ENCODE assay signal across 26 cellular contexts in genomic region chr4:1703880-1704279, GRCh38. TPM values are rescaled to one million over a fixed set of nuclear protein-coding genes. Genes with fewer than 3 reads are reported as not detected.
DNase-seq lines count a peak whose midpoint lies in the region; ATAC-seq and TF ChIP-seq lines count a peak whose summit lies in the region.
"Had no signal": no experiment of that assay in that cellular context is flagged by ENCODE, and none has a peak within 500 bp of the region (broad histone marks: within the 10 kb centered on the region; RNA-seq: fewer than 3 reads in every experiment).

No MANE protein-coding gene starts in this region.

- intact Hi-C loops in sigmoid colon (cut with DNase I) = no loop called here
- intact Hi-C loops in transverse colon (cut with DNase I; ENCODE audit: low total_unique reads) = no loop called here

- no peak for DNase-seq in activated T-cell treated with anti-CD3 and anti-CD28 coated beads, Interleukin-2, amount 50 U/mL, for 24 hours
- DNase-seq in activated T-cell treated with anti-CD3 and anti-CD28 coated beads, Interleukin-2, amount 50 U/mL, for 48 hours = no peak
- DNase-seq in activated naive CD8-positive, alpha-beta T cell treated with anti-CD3 and anti-CD28 coated beads, Interleukin-2, amount 50 U/mL, for 24 hours = no peak
- DNase-seq in sigmoid colon (peak; percentile 40), transverse colon (no peak)
- no peak for DNase-seq in natural killer cell treated with Interleukin-12 subunit alpha and Interleukin-12 subunit beta and Interleukin-15 and Interleukin-18, amount 100 ng/mL, for 72 hours (ENCODE audit: low spot score)
- DNase-seq: CD8-positive, alpha-beta memory T cell; DMS 273 treated with DMSO at 0.1 percent for 48 hours; DMS79; EL; GDM1; HCEC 1CT; IMR-90; NCI-H1048; NCI-H1417; NCI-H1694; NCI-H2029 treated with DMSO at 0.1 percent for 48 hours; NCI-H2227 treated with DMSO at 0.1 percent for 48 hours; NCI-H526 treated with DMSO at 0.1 percent for 48 hours; Peyer's patch; SHP77 treated with DMSO at 0.1 percent for 48 hours had no signal

- H3K36me3 Mint-ChIP-seq in activated T-cell treated with anti-CD3 and anti-CD28 coated beads, Interleukin-2, amount 50 U/mL, for 24 hours (ENCODE audit: low read depth) = peaks cover 94% of the 10 kb centered on the region
- H3K36me3 Mint-ChIP-seq in activated naive CD8-positive, alpha-beta T cell treated with anti-CD3 and anti-CD28 coated beads, Interleukin-2, amount 50 U/mL, for 24 hours (ENCODE audit: low read depth) = peaks cover 75% of the 10 kb centered on the region
- peaks cover 18% of the 10 kb centered on the region for H3K36me3 Mint-ChIP-seq in natural killer cell treated with Interleukin-12 subunit alpha and Interleukin-12 subunit beta and Interleukin-15 and Interleukin-18, amount 100 ng/mL, for 72 hours

- H3K9me3 ChIP-seq in sigmoid colon (no peaks in the 10 kb centered on the region), transverse colon (no peaks in the 10 kb centered on the region)
- H3K9me3 ChIP-seq: Peyer's patch had no signal

- no peak overlapping the region for H3K4me3 ChIP-seq in sigmoid colon
- H3K4me3 ChIP-seq in transverse colon = no peak overlapping the region
- H3K4me3 ChIP-seq: GM12878, Peyer's patch had no signal

- H3K27ac ChIP-seq in sigmoid colon (no peak overlapping the region), transverse colon (no peak overlapping the region)
- H3K27ac ChIP-seq: C4-2B, KMS-11, Peyer's patch had no signal

- H3K36me3 ChIP-seq in sigmoid colon (peaks cover 1 to 50% (median 23%) of the 10 kb centered on the region in 4 donors), transverse colon (peaks cover 0 to 16% (median 5%) of the 10 kb centered on the region in 4 donors)

- TF ChIP-seq POLR2A in sigmoid colon (IDR thresholded peaks at IDR 0.05) (no peak), transverse colon (IDR thresholded peaks at IDR 0.05) (no peak)

- TF ChIP-seq CTCF in sigmoid colon (IDR thresholded peaks at IDR 0.05) (no peak), transverse colon (IDR thresholded peaks at IDR 0.05) (no peak)

- H3K4me1 ChIP-seq in sigmoid colon = peaks cover 0 to 8% (median 3%) of the 10 kb centered on the region in 4 donors
- H3K4me1 ChIP-seq in transverse colon = no peaks in the 10 kb centered on the region
- H3K4me1 ChIP-seq: Peyer's patch had no signal

- in situ Hi-C loops in transverse colon (cut with MboI; ENCODE audit: low pct_ligation_motif_present in 1 of 4, low pct_unique_long_range_greater_than_20kb in 1 of 4, low sequenced_read_pairs in 3 of 4) = no loop called here

- H3K4me1 Mint-ChIP-seq in activated T-cell treated with anti-CD3 and anti-CD28 coated beads, Interleukin-2, amount 50 U/mL, for 24 hours (ENCODE audit: low read depth) = peaks cover 59% of the 10 kb centered on the region
- H3K4me1 Mint-ChIP-seq in activated naive CD8-positive, alpha-beta T cell treated with anti-CD3 and anti-CD28 coated beads, Interleukin-2, amount 50 U/mL, for 24 hours = peaks cover 48% of the 10 kb centered on the region
- peaks cover 18 to 19% of the 10 kb centered on the region in 2 donors for H3K4me1 Mint-ChIP-seq in natural killer cell treated with Interleukin-12 subunit alpha and Interleukin-12 subunit beta and Interleukin-15 and Interleukin-18, amount 100 ng/mL, for 72 hours (ENCODE audit: low read depth in 2 of 2)

- H3K27me3 ChIP-seq in sigmoid colon = no peaks in the 10 kb centered on the region
- no peaks in the 10 kb centered on the region for H3K27me3 ChIP-seq in transverse colon
- H3K27me3 ChIP-seq: Peyer's patch had no signal

- H3K27me3 Mint-ChIP-seq in activated T-cell treated with anti-CD3 and anti-CD28 coated beads, Interleukin-2, amount 50 U/mL, for 24 hours = no peaks in the 10 kb centered on the region
- no peaks in the 10 kb centered on the region for H3K27me3 Mint-ChIP-seq in activated naive CD8-positive, alpha-beta T cell treated with anti-CD3 and anti-CD28 coated beads, Interleukin-2, amount 50 U/mL, for 24 hours
- H3K27me3 Mint-ChIP-seq in natural killer cell treated with Interleukin-12 subunit alpha and Interleukin-12 subunit beta and Interleukin-15 and Interleukin-18, amount 100 ng/mL, for 72 hours = no peaks in the 10 kb centered on the region
- H3K27me3 Mint-ChIP-seq: B cell; CD8-positive, alpha-beta memory T cell had no signal

- 81 to 84% methylated on average over 1 of the region's 1 CpG for WGBS in sigmoid colon, 2 donors
- WGBS in transverse colon (ENCODE audit: low coverage in 1 of 2), 2 donors = 76 to 83% methylated on average over 1 of the region's 1 CpG

- TF ChIP-seq EP300 in sigmoid colon (IDR thresholded peaks at IDR 0.05) (no peak), transverse colon (IDR thresholded peaks at IDR 0.05; ENCODE audit: low read depth) (no peak)

- no peak for ATAC-seq in activated naive CD8-positive, alpha-beta T cell treated with anti-CD3 and anti-CD28 coated beads, Interleukin-2, amount 50 U/mL, for 24 hours
- no peak for ATAC-seq in natural killer cell treated with Interleukin-12 subunit alpha and Interleukin-12 subunit beta and Interleukin-15 and Interleukin-18, amount 100 ng/mL, for 72 hours

- H3K9me3 Mint-ChIP-seq in activated T-cell treated with anti-CD3 and anti-CD28 coated beads, Interleukin-2, amount 50 U/mL, for 24 hours = no peaks in the 10 kb centered on the region
- no peaks in the 10 kb centered on the region for H3K9me3 Mint-ChIP-seq in activated naive CD8-positive, alpha-beta T cell treated with anti-CD3 and anti-CD28 coated beads, Interleukin-2, amount 50 U/mL, for 24 hours
- H3K9me3 Mint-ChIP-seq in natural killer cell treated with Interleukin-12 subunit alpha and Interleukin-12 subunit beta and Interleukin-15 and Interleukin-18, amount 100 ng/mL, for 72 hours = no peaks in the 10 kb centered on the region
- H3K9me3 Mint-ChIP-seq: CD8-positive, alpha-beta memory T cell had no signal

- H3K4me3 Mint-ChIP-seq in activated T-cell treated with anti-CD3 and anti-CD28 coated beads, Interleukin-2, amount 50 U/mL, for 24 hours = no peak overlapping the region
- H3K4me3 Mint-ChIP-seq in activated naive CD8-positive, alpha-beta T cell treated with anti-CD3 and anti-CD28 coated beads, Interleukin-2, amount 50 U/mL, for 24 hours = no peak overlapping the region
- no peak overlapping the region for H3K4me3 Mint-ChIP-seq in natural killer cell treated with Interleukin-12 subunit alpha and Interleukin-12 subunit beta and Interleukin-15 and Interleukin-18, amount 100 ng/mL, for 72 hours
- H3K4me3 Mint-ChIP-seq: B cell had no signal

- H3K27ac Mint-ChIP-seq in activated T-cell treated with anti-CD3 and anti-CD28 coated beads, Interleukin-2, amount 50 U/mL, for 24 hours = peak overlapping the region; percentile 42
- H3K27ac Mint-ChIP-seq in activated naive CD8-positive, alpha-beta T cell treated with anti-CD3 and anti-CD28 coated beads, Interleukin-2, amount 50 U/mL, for 24 hours = peak overlapping the region; percentile 29
- H3K27ac Mint-ChIP-seq in natural killer cell treated with Interleukin-12 subunit alpha and Interleukin-12 subunit beta and Interleukin-15 and Interleukin-18, amount 100 ng/mL, for 72 hours = no peak overlapping the region
- H3K27ac Mint-ChIP-seq: B cell had no signal

TF ChIP-seq in PFSK-1, 5 proteins besides CTCF, POLR2A, EP300 and RAD21 (continues in another document):
- TF ChIP-seq POLR2AphosphoS5 (IDR thresholded peaks at IDR 0.05; ENCODE audit: low read depth, low read length) (0 out of 2 replicates have a peak, but pooled peaks have one; percentile 16), TAF1 (IDR thresholded peaks at IDR 0.05; ENCODE audit: borderline replicate concordance, insufficient read depth, low read length) (no peak)

RNA-seq across cellular contexts. Expression of gene SLBP, which starts 8.2 kb away (rescaled TPM):
- polyA plus RNA-seq in PFSK-1 (2012; ENCODE audit: insufficient read length, low read depth) = 70.9 TPM
- total RNA-seq in sigmoid colon (10 to 100 TPM; 32.3 to 48.9 (median 40.2) TPM), transverse colon (10 to 100 TPM in 3 of 4 donors, 1 to 10 TPM in 1; 7.6 to 47.5 (median 31.6) TPM)
- 10 to 100 TPM; 34.0 to 36.0 (median 35.8) TPM for polyA plus RNA-seq in sigmoid colon
- 100 to 1,000 TPM in 1 of 2 donors, 10 to 100 TPM in 1; 83.0 to 129 TPM for total RNA-seq in natural killer cell treated with Interleukin-12 subunit alpha and Interleukin-12 subunit beta and Interleukin-15 and Interleukin-18, amount 100 ng/mL, for 72 hours

RNA-seq across cellular contexts. Expression of gene TMEM129, which starts 17.2 kb away (rescaled TPM):
- 32.5 TPM for polyA plus RNA-seq in PFSK-1 (2012; ENCODE audit: insufficient read length, low read depth)
- 10 to 100 TPM; 40.6 to 51.4 (median 49.2) TPM for total RNA-seq in sigmoid colon
- polyA plus RNA-seq in sigmoid colon = 10 to 100 TPM; 16.9 to 42.4 (median 18.6) TPM
- 100 to 1,000 TPM in 1 of 4 donors, 10 to 100 TPM in 3; 66.1 to 116 (median 86.6) TPM for total RNA-seq in transverse colon
- total RNA-seq in natural killer cell treated with Interleukin-12 subunit alpha and Interleukin-12 subunit beta and Interleukin-15 and Interleukin-18, amount 100 ng/mL, for 72 hours = 10 to 100 TPM; 19.6 to 21.2 TPM

RNA-seq across cellular contexts. Expression of gene TACC3, which starts 17.4 kb away (rescaled TPM):
- 72.0 TPM for polyA plus RNA-seq in PFSK-1 (2012; ENCODE audit: insufficient read length, low read depth)
- total RNA-seq in sigmoid colon (10 to 100 TPM in 1 of 4 donors, 1 to 10 TPM in 3; 4.3 to 13.0 (median 6.9) TPM), transverse colon (100 to 1,000 TPM in 1 of 4 donors, 10 to 100 TPM in 1, 1 to 10 TPM in 2; 5.9 to 175 (median 23.1) TPM)
- polyA plus RNA-seq in sigmoid colon = 10 to 100 TPM in 2 of 3 donors, 1 to 10 TPM in 1; 4.8 to 55.9 (median 11.8) TPM
- 100 to 1,000 TPM in 1 of 2 donors, 10 to 100 TPM in 1; 97.2 to 212 TPM for total RNA-seq in natural killer cell treated with Interleukin-12 subunit alpha and Interleukin-12 subunit beta and Interleukin-15 and Interleukin-18, amount 100 ng/mL, for 72 hours

RNA-seq across cellular contexts. Expression of gene FAM53A, which starts 19.8 kb away (rescaled TPM):
- 1.3 TPM for polyA plus RNA-seq in PFSK-1 (2012; ENCODE audit: insufficient read length, low read depth)
- total RNA-seq in sigmoid colon = 1 to 10 TPM in 3 of 4 donors, under 1 TPM in 1; 0.82 to 4.1 (median 1.7) TPM
- polyA plus RNA-seq in sigmoid colon = 1 to 10 TPM in 2 of 3 donors, under 1 TPM in 1; 0.23 to 1.8 (median 1.4) TPM
- total RNA-seq in transverse colon = 10 to 100 TPM in 1 of 4 donors, 1 to 10 TPM in 3; 1.4 to 32.9 (median 2.7) TPM
- 1 to 10 TPM in 1 of 2 donors, under 1 TPM in 1; 0.78 to 6.2 TPM for total RNA-seq in natural killer cell treated with Interleukin-12 subunit alpha and Interleukin-12 subunit beta and Interleukin-15 and Interleukin-18, amount 100 ng/mL, for 72 hours

Comparison
In these comparisons a context has a peak if more than half of its experiments do, and no peak if none do; other contexts are left out.
1. H3K27ac Mint-ChIP-seq: peak in activated T-cell treated with anti-CD3 and anti-CD28 coated beads, Interleukin-2, amount 50 U/mL, for 24 hours (single experiment) and activated naive CD8-positive, alpha-beta T cell treated with anti-CD3 and anti-CD28 coated beads, Interleukin-2, amount 50 U/mL, for 24 hours (single experiment); none in natural killer cell treated with Interleukin-12 subunit alpha and Interleukin-12 subunit beta and Interleukin-15 and Interleukin-18, amount 100 ng/mL, for 72 hours (0 of 2).